1 cellular context compared by ENCODE assay signal in genomic region chr10:122671355-122671754, GRCh38.
A peak's percentile ranks its signal among the peaks of the same experiment; 100 is the strongest.
TF ChIP-seq lines count a peak whose summit lies in the region.

No MANE protein-coding gene starts in this region.

TF ChIP-seq in K562, 482 proteins besides CTCF, POLR2A, EP300 and RAD21:
- TF ChIP-seq ZFP91 (CRISPR knock-in tag; IDR thresholded peaks at IDR 0.05) (no peak), ZNF583 (CRISPR knock-in tag; IDR thresholded peaks at IDR 0.05) (no peak), THAP7 (CRISPR knock-in tag; IDR thresholded peaks at IDR 0.05) (no peak), CHD1 (IDR thresholded peaks at IDR 0.05; ENCODE audit: low read length) (no peak), CEBPB (tag; IDR thresholded peaks at IDR 0.05) (peak; percentile 54), CEBPG (CRISPR knock-in tag; IDR thresholded peaks at IDR 0.05) (no peak), CEBPG (tag; conservative IDR thresholded peaks at IDR 0.05 in 1 of 2, IDR thresholded peaks at IDR 0.05 in 1 of 2) (peak in 1 of 2 experiments; percentile 23; a peak in 1 of 4 replicates)
